ENCODE assay signal across 8 cellular contexts in the genomic region with DNA sequence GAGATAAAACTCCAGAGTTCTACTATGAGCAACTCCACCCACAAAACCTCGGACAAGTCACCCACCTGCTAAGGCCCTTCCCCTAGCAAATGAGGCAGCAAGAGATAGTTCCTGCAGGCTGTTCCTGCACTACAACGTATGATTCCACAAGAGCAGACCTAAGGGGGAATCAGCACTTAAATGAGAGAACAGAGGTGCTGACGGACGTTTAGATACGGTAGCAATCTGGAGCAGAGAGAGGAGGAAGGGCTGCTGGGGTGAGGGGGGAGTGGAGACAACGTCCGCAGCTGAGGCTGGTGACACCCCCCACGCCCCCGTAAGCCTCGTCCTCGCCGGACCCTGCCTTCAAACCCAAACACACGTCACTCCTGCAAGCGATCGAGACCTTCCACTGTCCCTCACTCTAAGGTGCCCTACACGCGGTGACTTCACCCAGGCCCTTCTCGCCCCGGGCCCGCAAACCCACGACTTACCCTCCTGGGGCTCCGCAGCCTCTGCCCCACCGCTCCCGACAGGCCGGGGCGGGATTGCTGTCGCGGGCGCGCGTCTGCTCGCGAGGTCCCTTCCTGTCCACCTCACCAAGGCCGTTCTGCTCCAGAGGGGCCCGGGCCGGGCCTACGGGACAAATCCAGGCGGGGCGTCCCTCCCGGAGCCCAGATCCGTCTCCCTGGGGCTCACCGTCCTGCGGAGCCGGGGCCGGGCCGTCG. TPM values are rescaled to one million over a fixed set of nuclear protein-coding genes. Genes with fewer than 3 reads are reported as not detected.
DNase-seq lines count a peak whose midpoint lies in the region; ATAC-seq and TF ChIP-seq lines count a peak whose summit lies in the region.

No MANE protein-coding gene starts in this region.

- H3K4me3 ChIP-seq in coronary artery = peak overlapping the region; percentile 83
- peak overlapping the region; percentile 98 for H3K4me3 ChIP-seq in lower leg skin (ENCODE audit: low read depth, poor library complexity, severe bottlenecking)

- H3K27ac ChIP-seq in coronary artery = peak overlapping the region; percentile 90

- peak; percentile 23 for ATAC-seq in GM21360 (IDR thresholded peaks at IDR 0.05; ENCODE audit: unreplicated experiment)

- intact Hi-C loops in lower leg skin (cut with DNase I; ENCODE audit: low total_unique reads) = no loop called here

- DNase-seq in COLO829 (ENCODE audit: low spot score) (peak; percentile 25), HK-2 (ENCODE audit: unreplicated experiment) (peak; percentile 52), UCSD-AML1 (lab: John Stamatoyannopoulos, UW; ENCODE audit: unreplicated experiment) (peak; percentile 26), coronary artery (ENCODE audit: low spot score) (no peak), lower leg skin (ENCODE audit: low spot score in 2 of 2) (peak; percentile 18 to 85), 8988T (no peak)
- peak; percentile 6 for DNase-seq in stimulated activated CD8-positive, alpha-beta memory T cell treated with anti-CD3 and anti-CD28 coated beads, Interleukin-4, amount 100 ng/mL, for 24 hours (ENCODE audit: low read depth)

- WGBS in lower leg skin, 2 donors = 0 to 1% methylated on average over 44 to 47 of the region's 47 CpGs

- no peak for TF ChIP-seq POLR2A in lower leg skin (IDR thresholded peaks at IDR 0.05)

- TF ChIP-seq CTCF in coronary artery (IDR thresholded peaks at IDR 0.05) (no peak), lower leg skin (IDR thresholded peaks at IDR 0.05) (no peak)

RNA-seq across cellular contexts. Expression of a gene that starts 0.6 kb away (rescaled TPM):
- 10 to 100 TPM; 19.7 to 40.8 (median 23.8) TPM for total RNA-seq in lower leg skin

RNA-seq across cellular contexts. Expression of a gene that starts 47.8 kb away (rescaled TPM):
- 1 to 10 TPM in 1 of 4 donors, not detected in 3; 1.3 TPM for total RNA-seq in lower leg skin

Comparison
In these comparisons a context has a peak if more than half of its experiments do, and no peak if none do; other contexts are left out.
1. DNase-seq: peak in COLO829 (single experiment), HK-2 (single experiment), UCSD-AML1 (single experiment), lower leg skin (2 of 2) and stimulated activated CD8-positive, alpha-beta memory T cell treated with anti-CD3 and anti-CD28 coated beads, Interleukin-4, amount 100 ng/mL, for 24 hours (single experiment); none in coronary artery (single experiment) and 8988T (single experiment).